Comparison of ENCODE assay signal across 9 cellular contexts in genomic region chr16:1966460-1966859, GRCh38. TPM values are rescaled to one million over a fixed set of nuclear protein-coding genes. Genes with fewer than 3 reads are reported as not detected.
DNase-seq lines count a peak whose midpoint lies in the region; ATAC-seq, FAIRE-seq and TF ChIP-seq lines count a peak whose summit lies in the region.
"Had no signal": no experiment of that assay in that cellular context is flagged by ENCODE, and none has a peak within 500 bp of the region (broad histone marks: within the 10 kb centered on the region; RNA-seq: fewer than 3 reads in every experiment).

Gene RNF151, plus strand, starts transcription at chr16:1966856. Its CDS starts 26 bp downstream, at chr16:1966882.

- peaks cover 8% of the 10 kb centered on the region for H3F3A ChIP-seq in OCI-LY1 (ENCODE audit: insufficient read depth, low read length)

- H3K27ac Mint-ChIP-seq in CD4-positive, alpha-beta T cell = peak within 1 kb of the TSS; percentile 98
- H3K27ac Mint-ChIP-seq in endothelial cell (ENCODE audit: unreplicated experiment) = peak within 1 kb of the TSS; percentile 94

- H2AFZ ChIP-seq in OCI-LY1 (ENCODE audit: low read length) (no peak within 1 kb of the TSS), osteoblast (ENCODE audit: low read length) (no peak within 1 kb of the TSS)

- no peaks in the 10 kb centered on the region for H3K9me3 ChIP-seq in CD4-positive, alpha-beta T cell (ENCODE audit: control insufficient read depth, low read length)
- H3K9me3 ChIP-seq in OCI-LY1 (ENCODE audit: low read length) (no peaks in the 10 kb centered on the region), osteoblast (ENCODE audit: low read depth, low read length) (no peaks in the 10 kb centered on the region)

- H3K27me3 Mint-ChIP-seq in CD4-positive, alpha-beta T cell = no peaks in the 10 kb centered on the region
- peaks cover 5% of the 10 kb centered on the region for H3K27me3 Mint-ChIP-seq in endothelial cell (ENCODE audit: unreplicated experiment)

- intact Hi-C loops in CD4-positive, alpha-beta T cell (cut with DNase I, micrococcal nuclease) = loop anchor here in 1 of 2 experiments (10.0 kb wide), 1 partner anchor 1272 kb away; the partner anchor contains the start of gene WDR24

- H4K20me1 ChIP-seq in OCI-LY1 (ENCODE audit: insufficient read depth, low read length) (no peaks in the 10 kb centered on the region), osteoblast (ENCODE audit: insufficient read depth, low read length) (peaks cover 27% of the 10 kb centered on the region)

- no peak for ATAC-seq in CD4-positive, alpha-beta T cell (ENCODE audit: poor library complexity)

- CTCF ChIA-PET in CD4-positive, alpha-beta T cell (lab: Charles Lee) = no interaction called here

- H3K9ac ChIP-seq in OCI-LY1 (ENCODE audit: low read length) = peak within 1 kb of the TSS; percentile 88

- H3K4me3 ChIP-seq in OCI-LY1 (ENCODE audit: low read depth, low read length, poor library complexity, severe bottlenecking) = peak within 1 kb of the TSS; percentile 97
- H3K4me3 ChIP-seq in osteoblast (ENCODE audit: insufficient read depth, low read length) = peak within 1 kb of the TSS; percentile 91

- no peaks in the 10 kb centered on the region for H3K9me2 ChIP-seq in OCI-LY1 (ENCODE audit: low read depth, low read length)

- peaks cover 43% of the 10 kb centered on the region for H3K36me3 Mint-ChIP-seq in CD4-positive, alpha-beta T cell (ENCODE audit: low read depth)
- H3K36me3 Mint-ChIP-seq in endothelial cell (ENCODE audit: low read depth, unreplicated experiment) = peaks cover 10% of the 10 kb centered on the region

- H3K36me3 ChIP-seq in OCI-LY1 (ENCODE audit: insufficient read depth, low read length) = peaks cover 30% of the 10 kb centered on the region
- H3K36me3 ChIP-seq in osteoblast (ENCODE audit: insufficient read depth, low read length) = peaks cover 25% of the 10 kb centered on the region

- H3K4me1 ChIP-seq in OCI-LY1 (ENCODE audit: insufficient read depth, low read length, severe bottlenecking) (peaks cover 44% of the 10 kb centered on the region), osteoblast (ENCODE audit: insufficient read depth, low read length) (peaks cover 25% of the 10 kb centered on the region)

- FAIRE-seq in D721Med (lab: Jason Lieb, UNC) = no peak

- no peak for DNase-seq in CD4-positive, alpha-beta T cell
- DNase-seq in endothelial cell (ENCODE audit: low spot score) = no peak
- peak; percentile 31 for DNase-seq in osteoblast (ENCODE audit: insufficient read length, low spot score, missing footprints)
- DNase-seq in D721Med (ENCODE audit: insufficient read length, low spot score) = no peak
- DNase-seq in stimulated activated CD4-positive, alpha-beta T cell treated with anti-CD3 and anti-CD28 coated beads, Interleukin-2, amount 100 ng/mL, for 24 hours = no peak
- no peak for DNase-seq in T-helper 9 cell
- DNase-seq in occipital lobe (lab: John Stamatoyannopoulos, UW) = no peak

- POLR2A ChIA-PET in CD4-positive, alpha-beta T cell (lab: Charles Lee) = interaction anchor here (2.1 to 3.5 kb wide), 4 partner anchors 17 to 139 kb away, joined by 17 to 62 read pairs (median 39); partner anchors contain the start of genes FAHD1, GFER, HAGH and MSRB1

- H3K79me2 ChIP-seq in OCI-LY1 (ENCODE audit: insufficient read depth, low read length) = peaks cover 21% of the 10 kb centered on the region
- peaks cover 55% of the 10 kb centered on the region for H3K79me2 ChIP-seq in osteoblast (ENCODE audit: insufficient read depth, low read length)

- H3K4me1 Mint-ChIP-seq in CD4-positive, alpha-beta T cell (ENCODE audit: low read depth) = peaks cover 41% of the 10 kb centered on the region
- peaks cover 20% of the 10 kb centered on the region for H3K4me1 Mint-ChIP-seq in endothelial cell (ENCODE audit: unreplicated experiment)

- H3K4me2 ChIP-seq in OCI-LY1 (ENCODE audit: low read length) = peak within 1 kb of the TSS; percentile 72
- peak within 1 kb of the TSS; percentile 97 for H3K4me2 ChIP-seq in osteoblast (ENCODE audit: insufficient read depth, low read length)

- peak within 1 kb of the TSS; percentile 98 for H3K4me3 Mint-ChIP-seq in CD4-positive, alpha-beta T cell
- peak within 1 kb of the TSS; percentile 95 for H3K4me3 Mint-ChIP-seq in endothelial cell (ENCODE audit: unreplicated experiment)

- H3K9me3 Mint-ChIP-seq in CD4-positive, alpha-beta T cell = no peaks in the 10 kb centered on the region
- no peaks in the 10 kb centered on the region for H3K9me3 Mint-ChIP-seq in endothelial cell (ENCODE audit: unreplicated experiment)

- peak within 1 kb of the TSS; percentile 99 for H3K27ac ChIP-seq in CD4-positive, alpha-beta T cell (ENCODE audit: low read depth, low read length)
- H3K27ac ChIP-seq in OCI-LY1 (ENCODE audit: low read depth, low read length, poor library complexity, severe bottlenecking) (peak within 1 kb of the TSS; percentile 18), osteoblast (ENCODE audit: low read depth, low read length) (peak within 1 kb of the TSS; percentile 93)

- TF ChIP-seq CTCF in CD4-positive, alpha-beta T cell (IDR thresholded peaks at IDR 0.05) = no peak
- TF ChIP-seq CTCF in OCI-LY1 (IDR thresholded peaks at IDR 0.05; ENCODE audit: low read length) = no peak
- no peak for TF ChIP-seq CTCF in endothelial cell (IDR thresholded peaks at IDR 0.05; ENCODE audit: unreplicated experiment)
- no peak for TF ChIP-seq CTCF in osteoblast (IDR thresholded peaks at IDR 0.05; ENCODE audit: extremely low read depth, low read depth, low read length)
- TF ChIP-seq CTCF in D721Med (IDR thresholded peaks at IDR 0.05; ENCODE audit: insufficient read depth, missing control alignments) = no peak

- H3K27me3 ChIP-seq in CD4-positive, alpha-beta T cell (ENCODE audit: control insufficient read depth, insufficient read depth, low read length) = no peaks in the 10 kb centered on the region
- H3K27me3 ChIP-seq in OCI-LY1 (ENCODE audit: insufficient read depth, low read length) = no peaks in the 10 kb centered on the region
- H3K27me3 ChIP-seq in osteoblast (ENCODE audit: insufficient read depth, low read length) = no peaks in the 10 kb centered on the region

RNA-seq across cellular contexts. Expression of gene RNF151, which starts in this region (rescaled TPM):
- total RNA-seq in CD4-positive, alpha-beta T cell = not detected
- total RNA-seq in endothelial cell (ENCODE audit: unreplicated experiment) (not detected), osteoblast (0.36 TPM in 1 of 2 replicates, not detected in the other), occipital lobe (not detected)
- total RNA-seq: M059J had no signal

Comparison
In these comparisons a context has a peak if more than half of its experiments do, and no peak if none do; other contexts are left out.
1. Peak in DNase-seq, H3K4me3 ChIP-seq, H3K27ac ChIP-seq and H3K4me2 ChIP-seq in osteoblast; RNA of the gene not detected or under 1 TPM.
2. H3K27ac ChIP-seq: peak in every context shown above with its lines; median percentile 99 in CD4-positive, alpha-beta T cell; 93 in osteoblast; 18 in OCI-LY1.